ENCODE assay signal across 8 cellular contexts in genomic region chr9:132669329-132669635, GRCh38. TPM values are rescaled to one million over a fixed set of nuclear protein-coding genes. Genes with fewer than 3 reads are reported as not detected.
DNase-seq lines count a peak whose midpoint lies in the region; ATAC-seq and TF ChIP-seq lines count a peak whose summit lies in the region.

No MANE protein-coding gene starts in this region.

- H3K9me3 Mint-ChIP-seq in activated B cell treated with CpG ODN at 0.5 μM for 24 hours, result no peaks in the 10 kb centered on the region
- peaks cover 5% of the 10 kb centered on the region for H3K9me3 Mint-ChIP-seq in glutamatergic neuron (ENCODE audit: unreplicated experiment)

- H3K27me3 ChIP-seq in HCT116 (ENCODE audit: insufficient read depth, low read length) (no peaks in the 10 kb centered on the region), skeletal muscle tissue (ENCODE audit: control insufficient read depth in 3 of 3, insufficient read depth in 3 of 3, low read length in 3 of 3) (no peaks in the 10 kb centered on the region)

- H3K27ac Mint-ChIP-seq in activated B cell treated with CpG ODN at 0.5 μM for 24 hours, result peak overlapping the region; percentile 95
- no peak overlapping the region for H3K27ac Mint-ChIP-seq in glutamatergic neuron (ENCODE audit: unreplicated experiment)

- peaks cover 12% of the 10 kb centered on the region; the same call in 1 of the 2 replicates for H4K20me1 ChIP-seq in HCT116 (ENCODE audit: insufficient read depth)

- peaks cover 2 to 21% of the 10 kb centered on the region in 2 experiments; a peak in 3 of 4 replicates for H3K4me1 ChIP-seq in HCT116 (ENCODE audit: control insufficient read depth in 1 of 2, insufficient read depth in 2 of 2, low read length in 2 of 2)
- peaks cover 16 to 34% (median 23%) of the 10 kb centered on the region in 3 donors for H3K4me1 ChIP-seq in skeletal muscle tissue (ENCODE audit: control insufficient read depth in 3 of 3, insufficient read depth in 3 of 3, low read length in 3 of 3)

- H3K4me3 Mint-ChIP-seq in activated B cell treated with CpG ODN at 0.5 μM for 24 hours (peak overlapping the region; percentile 96), glutamatergic neuron (ENCODE audit: unreplicated experiment) (peak overlapping the region; percentile 87)

- no peak for TF ChIP-seq POLR2A in HCT116 (IDR thresholded peaks at IDR 0.05; ENCODE audit: borderline replicate concordance, extremely low read depth, insufficient read depth, insufficient read length)

- TF ChIP-seq RAD21 in HCT116 (IDR thresholded peaks at IDR 0.05; ENCODE audit: low read depth), result no peak

- H3K4me3 ChIP-seq in HCT116 (replicated peaks in 1 of 2; ENCODE audit: low read depth in 1 of 2, low read length in 2 of 2) (peak overlapping the region; percentile 92 to 95), skeletal muscle tissue (ENCODE audit: low read length in 3 of 3) (peak overlapping the region; percentile 94 to 99 (median 98))

- POLR2A ChIA-PET in HCT116 (lab: Charles Lee) (interaction anchor here (0.7 to 1.0 kb wide), 3 partner anchors 9 to 14 kb away, joined by 3 to 4 read pairs (median 3); no protein-coding TSS in a partner anchor), activated B cell treated with CpG ODN at 0.5 μM for 24 hours (lab: Charles Lee) (interaction anchor here (0.6 to 3.5 kb wide), 11 partner anchors 19 to 1544 kb away, joined by 3 to 53 read pairs (median 4); partner anchors contain the start of genes AK8, NUP214, SETX and SPACA9)

- H3K4me2 ChIP-seq in HCT116 (ENCODE audit: low read length), result peak overlapping the region; percentile 96

- TSS peak; percentile 71 for BruUV-seq in HCT116 (replicated peaks; lab: Mats Ljungman, UMichigan)

- intact Hi-C loops in HCT116 (cut with micrococcal nuclease) (no loop called here), activated B cell treated with CpG ODN at 0.5 μM for 24 hours (cut with micrococcal nuclease) (no loop called here)

- H3K36me3 Mint-ChIP-seq in activated B cell treated with CpG ODN at 0.5 μM for 24 hours (ENCODE audit: low read depth) (peaks cover 10% of the 10 kb centered on the region), glutamatergic neuron (ENCODE audit: unreplicated experiment) (no peaks in the 10 kb centered on the region)

- ATAC-seq in HCT116 (no peak), activated B cell treated with CpG ODN at 0.5 μM for 24 hours (ENCODE audit: low read depth) (no peak)

- peaks cover 99% of the 10 kb centered on the region for H3K79me2 ChIP-seq in HCT116 (ENCODE audit: insufficient read depth, low read length)

- H3K9ac ChIP-seq in HCT116 (ENCODE audit: low read length) (peak overlapping the region; percentile 95), skeletal muscle tissue (ENCODE audit: low read depth in 1 of 3, low read length in 3 of 3) (peak overlapping the region; percentile 96 to 99 (median 98))

- TF ChIP-seq CTCF in HCT116 (IDR thresholded peaks at IDR 0.05 in 2 of 3, conservative IDR thresholded peaks at IDR 0.05 in 1 of 3; ENCODE audit: borderline replicate concordance in 1 of 3, insufficient read depth in 1 of 3, low read depth in 2 of 3, low read length in 2 of 3) (no peak), activated B cell treated with CpG ODN at 0.5 μM for 24 hours (IDR thresholded peaks at IDR 0.05) (no peak), glutamatergic neuron (IDR thresholded peaks at IDR 0.05; ENCODE audit: partially characterized antibody, unreplicated experiment) (no peak)

- CTCF ChIA-PET in HCT116 (lab: Charles Lee) (no interaction called here), activated B cell treated with CpG ODN at 0.5 μM for 24 hours (lab: Charles Lee) (interaction anchor here (1.0 to 1.9 kb wide), 2 partner anchors 100 to 233 kb away, joined by 3 to 5 read pairs; no protein-coding TSS in a partner anchor)

- H3K36me3 ChIP-seq in HCT116 (ENCODE audit: control insufficient read depth in 1 of 2, insufficient read depth in 2 of 2, low read length in 2 of 2) (peaks cover 2 to 19% of the 10 kb centered on the region in 2 experiments; a peak in 2 of 4 replicates), skeletal muscle tissue (ENCODE audit: control insufficient read depth in 3 of 3, insufficient read depth in 3 of 3, low read length in 3 of 3) (no peaks in the 10 kb centered on the region)

- H3K27ac ChIP-seq in HCT116 (ENCODE audit: low read depth, low read length), result peak overlapping the region; percentile 100
- peak overlapping the region; percentile 98 for H3K27ac ChIP-seq in skeletal muscle tissue (ENCODE audit: low read depth, low read length)

- H3K9me2 ChIP-seq in HCT116 (ENCODE audit: insufficient read depth), result no peaks in the 10 kb centered on the region

- peak overlapping the region; percentile 58 for H2AFZ ChIP-seq in HCT116 (ENCODE audit: low read depth, low read length, poor library complexity, severe bottlenecking)

- H3K27me3 Mint-ChIP-seq in activated B cell treated with CpG ODN at 0.5 μM for 24 hours (no peaks in the 10 kb centered on the region), glutamatergic neuron (ENCODE audit: unreplicated experiment) (peaks cover 4% of the 10 kb centered on the region)

- DNase-seq in HCT116 (ENCODE audit: low read depth, low spot score) (no peak), activated B cell treated with CpG ODN at 0.5 μM for 24 hours (no peak), glutamatergic neuron (no peak), cerebellar cortex (ENCODE audit: low spot score) (no peak), SIG-M5 (lab: John Stamatoyannopoulos, UW) (no peak), SHP77 treated with DMSO at 0.1 percent for 48 hours (lab: John Stamatoyannopoulos, UW) (no peak), OCI-M2 (lab: John Stamatoyannopoulos, UW; ENCODE audit: unreplicated experiment) (no peak)

- no peaks in the 10 kb centered on the region for H3K9me3 ChIP-seq in HCT116 (ENCODE audit: control insufficient read depth in 1 of 2, insufficient read depth in 1 of 2, low read depth in 1 of 2, low read length in 2 of 2)
- H3K9me3 ChIP-seq in skeletal muscle tissue (ENCODE audit: control insufficient read depth in 3 of 3, low read length in 3 of 3), result no peaks in the 10 kb centered on the region

- RAD21 ChIA-PET in HCT116 (lab: Charles Lee; ENCODE audit: low non-redundant PET in 1 of 2, low total read pairs in 2 of 2, uncharacterized antibody in 2 of 2, unreplicated experiment in 2 of 2), result no interaction called here

- H3K4me1 Mint-ChIP-seq in activated B cell treated with CpG ODN at 0.5 μM for 24 hours (peaks cover 51% of the 10 kb centered on the region), glutamatergic neuron (ENCODE audit: low read depth, unreplicated experiment) (peaks cover 13% of the 10 kb centered on the region)

TF ChIP-seq in HCT116, 20 proteins besides CTCF, POLR2A, EP300 and RAD21:
- TF ChIP-seq CEBPB (IDR thresholded peaks at IDR 0.05; ENCODE audit: low read depth) (no peak), YY1 (IDR thresholded peaks at IDR 0.05; ENCODE audit: extremely low read depth, insufficient replicate concordance, low read depth, low read length) (no peak), MAX (IDR thresholded peaks at IDR 0.05) (no peak), TCF7L2 (IDR thresholded peaks at IDR 0.05; ENCODE audit: borderline replicate concordance, extremely low read depth, insufficient read depth, insufficient read length) (no peak), JUND (IDR thresholded peaks at IDR 0.05) (no peak)

RNA-seq across cellular contexts. Expression of gene DDX31, which starts 0.5 kb away (rescaled TPM):
- total RNA-seq in HCT116 (2021; ENCODE audit: unreplicated experiment), result 25.8 TPM
- polyA plus RNA-seq in HCT116 (2012), result 9.7 and 11.3 TPM in 2 replicates
- total RNA-seq in activated B cell treated with CpG ODN at 0.5 μM for 24 hours, result 18.0 and 21.8 TPM in 2 replicates
- 8.7 TPM for total RNA-seq in glutamatergic neuron (ENCODE audit: unreplicated experiment)
- total RNA-seq in skeletal muscle tissue, result 6.3 TPM

RNA-seq across cellular contexts. Expression of gene GTF3C4, which starts 1.0 kb away (rescaled TPM):
- total RNA-seq in HCT116 (2021; ENCODE audit: unreplicated experiment) (26.4 TPM), activated B cell treated with CpG ODN at 0.5 μM for 24 hours (16.1 and 16.6 TPM in 2 replicates), glutamatergic neuron (ENCODE audit: unreplicated experiment) (19.6 TPM), skeletal muscle tissue (12.5 TPM)
- polyA plus RNA-seq in HCT116 (2012), result 7.8 and 8.6 TPM in 2 replicates
